ENCODE assay signal across 8 cellular contexts in the genomic region with DNA sequence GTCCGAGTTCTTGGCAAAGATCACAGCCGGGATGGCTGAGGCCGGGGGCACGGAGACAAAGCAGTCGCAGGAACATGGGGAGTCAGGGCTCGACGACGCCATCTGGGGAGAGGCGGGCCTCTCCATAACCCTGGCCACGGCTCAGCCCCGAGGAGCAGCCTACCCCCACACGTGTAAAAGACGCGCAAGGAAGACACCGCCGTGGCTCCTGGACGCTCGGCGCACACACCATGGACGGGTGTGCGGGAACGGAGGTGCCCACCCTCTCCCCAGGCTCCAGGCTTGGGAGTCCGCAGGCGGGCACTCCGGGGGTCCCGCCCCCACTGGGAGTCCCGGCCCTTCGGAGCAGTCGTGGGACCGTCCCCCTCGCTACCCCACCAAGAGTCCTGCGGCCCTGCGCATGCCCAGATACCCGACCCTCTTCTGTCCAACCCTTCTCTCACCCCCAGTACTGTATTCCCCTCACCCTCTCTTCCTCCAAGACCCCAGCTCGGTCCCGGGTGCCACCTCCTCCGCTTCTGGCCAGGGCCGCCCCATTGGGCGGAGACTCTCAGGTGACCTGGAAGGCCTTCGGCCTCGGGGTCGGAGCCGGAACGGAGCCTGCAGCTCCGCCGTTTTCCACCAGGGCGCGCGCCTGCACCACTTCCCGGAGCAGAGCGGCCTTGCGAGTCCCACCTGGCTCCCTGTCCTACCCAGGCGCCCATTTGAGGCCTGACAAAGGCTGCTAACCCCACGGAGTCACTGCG. TPM values are rescaled to one million over a fixed set of nuclear protein-coding genes. Genes with fewer than 3 reads are reported as not detected.
A peak's percentile ranks its signal among the peaks of the same experiment; 100 is the strongest.
DNase-seq lines count a peak whose midpoint lies in the region; TF ChIP-seq lines count a peak whose summit lies in the region.

SCRN2 (minus strand) TSS at position 532 of the 746 bp plus-strand sequence; CDS start at position 102, 430 bp downstream.

- H3K4me1 ChIP-seq in esophagus (ENCODE audit: control insufficient read depth in 2 of 2, insufficient read depth in 2 of 2, low read length in 1 of 2) (peaks cover 3 to 17% of the 10 kb centered on the region in 2 donors), muscle layer of colon (ENCODE audit: insufficient read depth, low read length) (peaks cover 21% of the 10 kb centered on the region)

- H3K9me3 ChIP-seq in esophagus (ENCODE audit: control insufficient read depth in 2 of 2, insufficient read depth in 1 of 2, low read depth in 1 of 2, low read length in 1 of 2) (no peaks in the 10 kb centered on the region), muscle layer of colon (ENCODE audit: low read length) (no peaks in the 10 kb centered on the region)

- peak; percentile 97 for TF ChIP-seq CTCF in GM20000 (IDR thresholded peaks at IDR 0.05; ENCODE audit: extremely low read depth, missing control alignments)

- H3K36me3 ChIP-seq in esophagus (ENCODE audit: control insufficient read depth in 2 of 2, insufficient read depth in 2 of 2, low read length in 1 of 2) (peaks cover 3 to 20% of the 10 kb centered on the region in 2 donors), muscle layer of colon (ENCODE audit: insufficient read depth, low read length) (peaks cover 14% of the 10 kb centered on the region)

- DNase-seq in COR-L47 (lab: John Stamatoyannopoulos, UW) (peak; percentile 77), GM20000 (ENCODE audit: low spot score) (peak; percentile 91), HuH-7 (ENCODE audit: low spot score) (peak; percentile 97), OCI-M1 (lab: John Stamatoyannopoulos, UW) (peak; percentile 96), activated T-cell treated with anti-CD3 and anti-CD28 coated beads for 48 hours (ENCODE audit: low read depth) (peak; percentile 92)
- peak; percentile 57 to 74 for DNase-seq in stimulated activated CD8-positive, alpha-beta memory T cell treated with anti-CD3 and anti-CD28 coated beads, Interleukin-7, amount 100 ng/mL, for 4 hours (ENCODE audit: low read depth in 2 of 2)

- peak within 1 kb of the TSS; percentile 22 to 29 for H3K27ac ChIP-seq in esophagus (ENCODE audit: low read depth in 2 of 2, low read length in 1 of 2)
- H3K27ac ChIP-seq in muscle layer of colon (ENCODE audit: low read depth, low read length) = peak within 1 kb of the TSS; percentile 82

- H3K4me3 ChIP-seq in esophagus (ENCODE audit: low read depth in 1 of 2, low read length in 2 of 2) = peak within 1 kb of the TSS; percentile 65 to 75
- H3K4me3 ChIP-seq in muscle layer of colon (ENCODE audit: low read depth in 1 of 2, low read length in 2 of 2) = peak within 1 kb of the TSS; percentile 59 to 89

- WGBS in esophagus, 2 donors = 1% methylated on average over 53 to 55 of the region's 55 CpGs

- peak within 1 kb of the TSS; percentile 49 for H3K9ac ChIP-seq in muscle layer of colon (ENCODE audit: low read length)

- no peaks in the 10 kb centered on the region for H3K27me3 ChIP-seq in esophagus (ENCODE audit: control insufficient read depth in 1 of 2, insufficient read depth in 2 of 2, low read length in 2 of 2)
- H3K27me3 ChIP-seq in muscle layer of colon (ENCODE audit: control insufficient read depth in 1 of 2, insufficient read depth in 2 of 2, low read length in 2 of 2) = peaks cover 4 to 13% of the 10 kb centered on the region in 2 donors

RNA-seq across cellular contexts. Expression of gene SCRN2, which starts in this region (rescaled TPM):
- polyA plus RNA-seq in esophagus = 10 to 100 TPM; 28.6 to 34.7 TPM

Comparison
In these comparisons a context has a peak if more than half of its experiments do, and no peak if none do; other contexts are left out.
1. Peak in every context shown above with its lines: DNase-seq, H3K4me3 ChIP-seq and H3K27ac ChIP-seq.